ENCODE assay signal across 8 cellular contexts in genomic region chr1:234933475-234933874, GRCh38.
A peak's percentile ranks its signal among the peaks of the same experiment; 100 is the strongest.
DNase-seq lines count a peak whose midpoint lies in the region; ATAC-seq and TF ChIP-seq lines count a peak whose summit lies in the region.

No MANE protein-coding gene starts in this region.

- CTCF ChIA-PET in SK-N-SH (lab: Yijun Ruan, JAX), result interaction anchor here (1.1 to 2.0 kb wide), 2 partner anchors 9 to 160 kb away, joined by 3 to 5 read pairs; no protein-coding TSS in a partner anchor

- H3K36me3 ChIP-seq in SK-N-SH (replicated peaks in 1 of 2; ENCODE audit: control insufficient read depth in 1 of 2, insufficient read depth in 2 of 2, low read length in 1 of 2), result no peaks in the 10 kb centered on the region
- H3K36me3 ChIP-seq in suprapubic skin, result no peaks in the 10 kb centered on the region

- DNase-seq in stimulated activated CD4-positive, alpha-beta T cell treated with anti-CD3 and anti-CD28 coated beads, Interleukin-15, amount 100 ng/mL, for 24 hours, result peak; percentile 42
- DNase-seq in stimulated activated CD4-positive, alpha-beta T cell treated with anti-CD3 and anti-CD28 coated beads, Interleukin-4, amount 100 ng/mL, for 4 hours, result no peak
- DNase-seq in SK-N-SH (no peak), fibroblast of villous mesenchyme (ENCODE audit: low read depth) (peak; percentile 45), suprapubic skin (ENCODE audit: low spot score in 2 of 2) (peak; percentile 74 to 77), NCI-H748 (lab: John Stamatoyannopoulos, UW; ENCODE audit: unreplicated experiment) (no peak), NCI-H1694 treated with DMSO at 0.1 percent for 48 hours (lab: John Stamatoyannopoulos, UW) (no peak)

- TF ChIP-seq EP300 in SK-N-SH (IDR thresholded peaks at IDR 0.05; ENCODE audit: borderline replicate concordance in 1 of 2, low read depth in 1 of 2, low read length in 1 of 2), result no peak
- no peak for TF ChIP-seq EP300 in suprapubic skin (IDR thresholded peaks at IDR 0.05)

- no peaks in the 10 kb centered on the region for H4K20me1 ChIP-seq in SK-N-SH (ENCODE audit: insufficient read depth)

- H3K79me2 ChIP-seq in SK-N-SH (ENCODE audit: insufficient read depth), result no peaks in the 10 kb centered on the region

- H3K27ac ChIP-seq in SK-N-SH (ENCODE audit: low read depth in 2 of 2, low read length in 1 of 2) (peak overlapping the region in 1 of 2 experiments; percentile 62; a peak in 2 of 4 replicates), suprapubic skin (no peak overlapping the region)

- peak; percentile 89 for ATAC-seq in HG03045 (IDR thresholded peaks at IDR 0.05; ENCODE audit: unreplicated experiment)

- POLR2A ChIA-PET in SK-N-SH (lab: Yijun Ruan, JAX), result no interaction called here

- no peak for TF ChIP-seq POLR2A in suprapubic skin (IDR thresholded peaks at IDR 0.05)

- no peak for TF ChIP-seq CTCF in SK-N-SH (IDR thresholded peaks at IDR 0.05)
- no peak for TF ChIP-seq CTCF in fibroblast of villous mesenchyme (IDR thresholded peaks at IDR 0.05; ENCODE audit: insufficient read depth, low read depth, low read length)
- TF ChIP-seq CTCF in suprapubic skin (IDR thresholded peaks at IDR 0.05), result no peak

- H3K4me1 ChIP-seq in SK-N-SH (ENCODE audit: control insufficient read depth in 1 of 2, insufficient read depth in 2 of 2, low read depth in 1 of 2, low read length in 1 of 2) (peaks cover 5 to 11% of the 10 kb centered on the region in 2 experiments; a peak in 1 of 4 replicates), suprapubic skin (peaks cover 11% of the 10 kb centered on the region)

- no peak overlapping the region; the same call in 1 of the 2 replicates for H3K9ac ChIP-seq in SK-N-SH

- no peak for TF ChIP-seq RAD21 in SK-N-SH (IDR thresholded peaks at IDR 0.05; ENCODE audit: low read length)

- no peaks in the 10 kb centered on the region for H3K9me3 ChIP-seq in SK-N-SH
- no peaks in the 10 kb centered on the region for H3K9me3 ChIP-seq in suprapubic skin

- WGBS in SK-N-SH (ENCODE audit: low lambda C conversion rate), result 18% methylated on average over 2 of the region's 2 CpGs
- WGBS in suprapubic skin, result 29% methylated on average over 2 of the region's 2 CpGs

- H3K27me3 ChIP-seq in SK-N-SH (ENCODE audit: insufficient read depth) (no peaks in the 10 kb centered on the region), suprapubic skin (no peaks in the 10 kb centered on the region)

- 0 out of 2 replicates have a peak overlapping the region, but pooled peaks have one; percentile 25 for H2AFZ ChIP-seq in SK-N-SH (ENCODE audit: low read depth)

- no peaks in the 10 kb centered on the region for H3K9me2 ChIP-seq in SK-N-SH

- peak overlapping the region; percentile 48 for H3K4me2 ChIP-seq in SK-N-SH

- H3K4me3 ChIP-seq in SK-N-SH (ENCODE audit: low read depth in 2 of 2, low read length in 1 of 2), result 0 out of 4 replicates have a peak overlapping the region, but pooled peaks of 1 of the 2 experiments have one; percentile 2
- H3K4me3 ChIP-seq in fibroblast of villous mesenchyme (ENCODE audit: low read depth, low read length), result no peak overlapping the region
- H3K4me3 ChIP-seq in suprapubic skin, result no peak overlapping the region

- peaks cover 17% of the 10 kb centered on the region for H3F3A ChIP-seq in SK-N-SH (replicated peaks; ENCODE audit: insufficient read depth)

TF ChIP-seq in SK-N-SH, 30 proteins besides CTCF, POLR2A, EP300 and RAD21 (continues in another document):
- TF ChIP-seq SMC3 (IDR thresholded peaks at IDR 0.05; ENCODE audit: low read depth, low read length), result no peak
- TF ChIP-seq CHD2 (IDR thresholded peaks at IDR 0.05; ENCODE audit: low read length, partially characterized antibody), result no peak
- TF ChIP-seq RCOR1 (IDR thresholded peaks at IDR 0.05; ENCODE audit: low read length), result no peak
- TF ChIP-seq TEAD4 (IDR thresholded peaks at IDR 0.05; ENCODE audit: borderline replicate concordance, insufficient read depth), result peak; percentile 60; the same call in 1 of the 2 replicates
- no peak for TF ChIP-seq GABPA (IDR thresholded peaks at IDR 0.05; ENCODE audit: low read depth)
- peak; percentile 86 for TF ChIP-seq REST (IDR thresholded peaks at IDR 0.05; ENCODE audit: low read depth, low read length)
- TF ChIP-seq FOXM1 (IDR thresholded peaks at IDR 0.05; ENCODE audit: low read depth), result no peak
- TF ChIP-seq YY1 (IDR thresholded peaks at IDR 0.05; ENCODE audit: low read depth), result no peak
- no peak for TF ChIP-seq SIN3A (IDR thresholded peaks at IDR 0.05; ENCODE audit: borderline replicate concordance, low read depth, low read length)
- TF ChIP-seq MXI1 (IDR thresholded peaks at IDR 0.05; ENCODE audit: low read depth, low read length), result no peak
- no peak for TF ChIP-seq ELF1 (IDR thresholded peaks at IDR 0.05)
- TF ChIP-seq, protein P1, sequence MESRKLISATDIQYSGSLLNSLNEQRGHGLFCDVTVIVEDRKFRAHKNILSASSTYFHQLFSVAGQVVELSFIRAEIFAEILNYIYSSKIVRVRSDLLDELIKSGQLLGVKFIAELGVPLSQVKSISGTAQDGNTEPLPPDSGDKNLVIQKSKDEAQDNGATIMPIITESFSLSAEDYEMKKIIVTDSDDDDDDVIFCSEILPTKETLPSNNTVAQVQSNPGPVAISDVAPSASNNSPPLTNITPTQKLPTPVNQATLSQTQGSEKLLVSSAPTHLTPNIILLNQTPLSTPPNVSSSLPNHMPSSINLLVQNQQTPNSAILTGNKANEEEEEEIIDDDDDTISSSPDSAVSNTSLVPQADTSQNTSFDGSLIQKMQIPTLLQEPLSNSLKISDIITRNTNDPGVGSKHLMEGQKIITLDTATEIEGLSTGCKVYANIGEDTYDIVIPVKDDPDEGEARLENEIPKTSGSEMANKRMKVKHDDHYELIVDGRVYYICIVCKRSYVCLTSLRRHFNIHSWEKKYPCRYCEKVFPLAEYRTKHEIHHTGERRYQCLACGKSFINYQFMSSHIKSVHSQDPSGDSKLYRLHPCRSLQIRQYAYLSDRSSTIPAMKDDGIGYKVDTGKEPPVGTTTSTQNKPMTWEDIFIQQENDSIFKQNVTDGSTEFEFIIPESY (IDR thresholded peaks at IDR 0.05; ENCODE audit: borderline replicate concordance, low read depth), result no peak
- TF ChIP-seq, protein P2, sequence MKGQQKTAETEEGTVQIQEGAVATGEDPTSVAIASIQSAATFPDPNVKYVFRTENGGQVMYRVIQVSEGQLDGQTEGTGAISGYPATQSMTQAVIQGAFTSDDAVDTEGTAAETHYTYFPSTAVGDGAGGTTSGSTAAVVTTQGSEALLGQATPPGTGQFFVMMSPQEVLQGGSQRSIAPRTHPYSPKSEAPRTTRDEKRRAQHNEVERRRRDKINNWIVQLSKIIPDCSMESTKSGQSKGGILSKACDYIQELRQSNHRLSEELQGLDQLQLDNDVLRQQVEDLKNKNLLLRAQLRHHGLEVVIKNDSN (IDR thresholded peaks at IDR 0.05; ENCODE audit: borderline replicate concordance, low read depth), result no peak
- TF ChIP-seq EZH2phosphoT487 (IDR thresholded peaks at IDR 0.05; ENCODE audit: borderline replicate concordance, low read depth), result no peak
- TF ChIP-seq FOXJ3 (CRISPR knock-in tag; IDR thresholded peaks at IDR 0.05), result no peak
- TF ChIP-seq MEF2A (IDR thresholded peaks at IDR 0.05; ENCODE audit: borderline replicate concordance, low read depth), result no peak
- TF ChIP-seq RXRA (IDR thresholded peaks at IDR 0.05; ENCODE audit: borderline replicate concordance, low read depth), result peak; percentile 36; the same call in 1 of the 2 replicates
- TF ChIP-seq IRF3 (IDR thresholded peaks at IDR 0.05; ENCODE audit: low read depth, low read length), result no peak
- TF ChIP-seq POLR2AphosphoS5 (IDR thresholded peaks at IDR 0.05; ENCODE audit: low read depth, low read length), result no peak
- no peak for TF ChIP-seq RFX5 (IDR thresholded peaks at IDR 0.05; ENCODE audit: low read length)
- TF ChIP-seq FOSL2 (IDR thresholded peaks at IDR 0.05; ENCODE audit: borderline replicate concordance, low read depth), result peak; percentile 71; the same call in 1 of the 2 replicates
- TF ChIP-seq TCF12 (IDR thresholded peaks at IDR 0.05), result peak; percentile 65
- no peak for TF ChIP-seq TAF1 (IDR thresholded peaks at IDR 0.05; ENCODE audit: borderline replicate concordance, low read depth, low read length)
- TF ChIP-seq NRF1 (IDR thresholded peaks at IDR 0.05; ENCODE audit: low read depth, low read length), result no peak

Comparison
In these comparisons a context has a peak if more than half of its experiments do, and no peak if none do; other contexts are left out.
1. DNase-seq: peak in stimulated activated CD4-positive, alpha-beta T cell treated with anti-CD3 and anti-CD28 coated beads, Interleukin-15, amount 100 ng/mL, for 24 hours (single experiment), fibroblast of villous mesenchyme (single experiment) and suprapubic skin (2 of 2); none in stimulated activated CD4-positive, alpha-beta T cell treated with anti-CD3 and anti-CD28 coated beads, Interleukin-4, amount 100 ng/mL, for 4 hours (0 of 2), SK-N-SH (single experiment), NCI-H748 (single experiment) and NCI-H1694 treated with DMSO at 0.1 percent for 48 hours (single experiment).